8 cellular contexts compared by ENCODE assay signal in genomic region chr22:41619979-41620645, GRCh38. TPM values are rescaled to one million over a fixed set of nuclear protein-coding genes. Genes with fewer than 3 reads are reported as not detected.
A peak's percentile ranks its signal among the peaks of the same experiment; 100 is the strongest.
DNase-seq lines count a peak whose midpoint lies in the region; ATAC-seq and TF ChIP-seq lines count a peak whose summit lies in the region.

No MANE protein-coding gene starts in this region.

- no peak for TF ChIP-seq EP300 in tibial nerve (IDR thresholded peaks at IDR 0.05)

- 2% methylated on average over 25 of the region's 25 CpGs for WGBS in tibial nerve, 2 donors

- H3K27ac ChIP-seq in tibial nerve, result peak overlapping the region; percentile 91 to 97 (median 94)

- H3K4me1 Mint-ChIP-seq in nephron progenitor cell, result peaks cover 45% of the 10 kb centered on the region

- H3K4me1 ChIP-seq in BE2C (no peaks in the 10 kb centered on the region), tibial nerve (peaks cover 0 to 44% (median 18%) of the 10 kb centered on the region in 4 donors)

- ATAC-seq in GM19452 (IDR thresholded peaks at IDR 0.05; ENCODE audit: unreplicated experiment) (peak; percentile 15), esophagus mucosa (peak; percentile 30)

- H3K36me3 ChIP-seq in BE2C, result peaks cover 22% of the 10 kb centered on the region
- peaks cover 0 to 24% (median 0%) of the 10 kb centered on the region in 3 donors for H3K36me3 ChIP-seq in tibial nerve

- DNase-seq in BE2C (peak; percentile 64), NCI-H146 (lab: John Stamatoyannopoulos, UW) (peak; percentile 50), nephron progenitor cell (peak; percentile 58), tibial nerve (ENCODE audit: low spot score in 2 of 2) (peak in 1 of 2 donors; percentile 9), midbrain (lab: John Stamatoyannopoulos, UW) (no peak)
- DNase-seq in activated CD8-positive, alpha-beta memory T cell treated with anti-CD3 and anti-CD28 coated beads, Interleukin-2, amount 50 U/mL, for 1 hour (ENCODE audit: extremely low read depth), result peak; percentile 13

- peak overlapping the region; percentile 92 for H3K27ac Mint-ChIP-seq in nephron progenitor cell

- no peak for TF ChIP-seq POLR2A in tibial nerve (IDR thresholded peaks at IDR 0.05)

- no peak for TF ChIP-seq CTCF in BE2C (IDR thresholded peaks at IDR 0.05; ENCODE audit: low read depth, low read length)
- no peak for TF ChIP-seq CTCF in nephron progenitor cell (IDR thresholded peaks at IDR 0.05)
- TF ChIP-seq CTCF in tibial nerve (IDR thresholded peaks at IDR 0.05), result no peak

- peak overlapping the region; percentile 96 for H3K4me3 ChIP-seq in BE2C (ENCODE audit: low read depth, low read length)
- peak overlapping the region; percentile 76 to 88 (median 82) for H3K4me3 ChIP-seq in tibial nerve

- H3K27me3 ChIP-seq in BE2C (no peaks in the 10 kb centered on the region), tibial nerve (no peaks in the 10 kb centered on the region)

- H3K9me3 Mint-ChIP-seq in nephron progenitor cell, result no peaks in the 10 kb centered on the region

- H3K27me3 Mint-ChIP-seq in nephron progenitor cell (ENCODE audit: low read depth, poor library complexity), result no peaks in the 10 kb centered on the region

- peak overlapping the region; percentile 95 for H3K4me3 Mint-ChIP-seq in nephron progenitor cell

- H3K36me3 Mint-ChIP-seq in nephron progenitor cell (ENCODE audit: low read depth), result peaks cover 25% of the 10 kb centered on the region

- H3K9me3 ChIP-seq in BE2C (no peaks in the 10 kb centered on the region), tibial nerve (no peaks in the 10 kb centered on the region)

RNA-seq across cellular contexts. Expression of gene DESI1, which starts 0.7 kb away (rescaled TPM):
- polyA plus RNA-seq in BE2C (2012; ENCODE audit: insufficient read depth, insufficient read length, low read depth), result 17.2 TPM
- total RNA-seq in esophagus mucosa (36.7 TPM), tibial nerve (10 to 100 TPM; 16.5 to 24.6 (median 19.2) TPM)

RNA-seq across cellular contexts. Expression of gene XRCC6, which starts 1.0 kb away (rescaled TPM):
- polyA plus RNA-seq in BE2C (2012; ENCODE audit: insufficient read depth, insufficient read length, low read depth), result 422 TPM
- total RNA-seq in esophagus mucosa (181 TPM), tibial nerve (100 to 1,000 TPM; 141 to 200 (median 178) TPM)

RNA-seq across cellular contexts. Expression of gene PMM1, which starts 30.5 kb away (rescaled TPM):
- 22.3 TPM for polyA plus RNA-seq in BE2C (2012; ENCODE audit: insufficient read depth, insufficient read length, low read depth)
- 30.0 TPM for total RNA-seq in esophagus mucosa
- total RNA-seq in tibial nerve, result 10 to 100 TPM; 55.5 to 88.1 (median 83.5) TPM

RNA-seq across cellular contexts. Expression of gene CSDC2, which starts 59.3 kb away (rescaled TPM):
- 1.3 TPM for polyA plus RNA-seq in BE2C (2012; ENCODE audit: insufficient read depth, insufficient read length, low read depth)
- total RNA-seq in esophagus mucosa, result 0.08 TPM
- 10 to 100 TPM in 1 of 4 donors, 1 to 10 TPM in 3; 1.7 to 10.8 (median 2.5) TPM for total RNA-seq in tibial nerve
